ENCODE assay signal across 28 cellular contexts in the genomic region with DNA sequence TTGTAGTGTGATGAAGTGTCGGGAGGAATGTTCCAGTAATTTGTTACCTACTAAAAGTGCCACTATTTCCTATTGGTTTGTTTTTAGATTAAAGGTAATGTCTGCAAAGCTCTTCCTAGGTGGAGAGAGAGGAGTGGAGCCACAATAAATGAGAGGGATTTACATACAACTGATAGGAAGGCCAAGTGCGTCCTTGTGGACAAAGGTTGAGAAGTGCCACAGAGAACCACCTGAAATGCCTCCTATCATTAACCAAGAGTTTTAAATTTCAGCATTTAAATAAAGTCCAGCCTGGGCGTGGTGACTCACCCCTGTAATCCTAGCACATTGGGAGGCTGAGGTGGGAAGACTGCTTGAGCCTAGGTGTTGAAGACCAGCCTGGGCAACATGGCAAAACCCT.
"Had no signal": no experiment of that assay in that cellular context is flagged by ENCODE, and none has a peak within 500 bp of the region (broad histone marks: within the 10 kb centered on the region; RNA-seq: fewer than 3 reads in every experiment).

No MANE protein-coding gene starts in this region.

- H3K36me3 ChIP-seq: adrenal gland, breast epithelium, MG63 had no signal

- H3K9me3 Mint-ChIP-seq: activated naive CD8-positive, alpha-beta T cell treated with anti-CD3 and anti-CD28 coated beads, Interleukin-2, amount 10 ng/mL, durations not matched to agents 7 days and 5 days; activated T-cell treated with anti-CD3 and anti-CD28 coated beads, Interleukin-2, amount 50 U/mL, for 24 hours; T-helper 1 cell treated with Interleukin-12 subunit alpha and Interleukin-12 subunit beta and Interleukin-4 antibody, amounts not matched to agents 30 μg/mL and 1 μg/mL, for 36 hours had no signal

- H3K4me1 ChIP-seq: breast epithelium had no signal

- ATAC-seq: activated CD4-positive, CD25-positive, alpha-beta regulatory T cell treated with anti-CD3 and anti-CD28 coated beads, Interleukin-2, amount 50 U/mL, for 24 hours; activated CD8-positive, alpha-beta memory T cell treated with anti-CD3 and anti-CD28 coated beads, Interleukin-2, amount 10 ng/mL, durations not matched to agents 7 days and 5 days; SK-N-SH treated with all-trans-retinoic acid at 6 μM for 48 hours had no signal

- H3K4me3 ChIP-seq: adrenal gland, breast epithelium, MG63, SJSA1 had no signal

- H3K27me3 ChIP-seq: adrenal gland, breast epithelium, MG63, SJSA1 had no signal

- H3K27ac Mint-ChIP-seq: activated CD8-positive, alpha-beta memory T cell treated with anti-CD3 and anti-CD28 coated beads, Interleukin-2, amount 10 ng/mL, durations not matched to agents 7 days and 5 days; activated naive CD8-positive, alpha-beta T cell treated with anti-CD3 and anti-CD28 coated beads, Interleukin-2, amount 10 ng/mL, durations not matched to agents 7 days and 5 days; activated T-cell treated with anti-CD3 and anti-CD28 coated beads, Interleukin-2, amount 50 U/mL, for 24 hours; activated T-helper 1 cell treated with anti-CD3 and anti-CD28 coated beads, Interleukin-12 subunit alpha, Interleukin-12 subunit beta, Interleukin-2, Interleukin-4 antibody, amounts not matched to agents 30 ng/mL and 10 ng/mL and 1 ng/mL, durations not matched to agents 14 hours and 24 hours and 36 hours; T-helper 1 cell treated with Interleukin-12 subunit alpha and Interleukin-12 subunit beta and Interleukin-4 antibody, amounts not matched to agents 30 μg/mL and 1 μg/mL, for 36 hours had no signal

- H3K4me3 Mint-ChIP-seq: activated CD8-positive, alpha-beta memory T cell treated with anti-CD3 and anti-CD28 coated beads, Interleukin-2, amount 10 ng/mL, durations not matched to agents 7 days and 5 days; activated naive CD8-positive, alpha-beta T cell treated with anti-CD3 and anti-CD28 coated beads, Interleukin-2, amount 10 ng/mL, durations not matched to agents 7 days and 5 days; activated T-cell treated with anti-CD3 and anti-CD28 coated beads, Interleukin-2, amount 50 U/mL, for 24 hours; activated T-helper 1 cell treated with anti-CD3 and anti-CD28 coated beads, Interleukin-12 subunit alpha, Interleukin-12 subunit beta, Interleukin-2, Interleukin-4 antibody, amounts not matched to agents 30 ng/mL and 10 ng/mL and 1 ng/mL, durations not matched to agents 14 hours and 24 hours and 36 hours; T-helper 1 cell treated with Interleukin-12 subunit alpha and Interleukin-12 subunit beta and Interleukin-4 antibody, amounts not matched to agents 30 μg/mL and 1 μg/mL, for 36 hours had no signal

- H3K27ac ChIP-seq: adrenal gland, breast epithelium, SJSA1 had no signal

- H3K9me3 ChIP-seq: adrenal gland, breast epithelium, MG63, SJSA1 had no signal

- DNase-seq: activated CD4-positive, alpha-beta T cell treated with anti-CD3 and anti-CD28 coated beads for 48 hours; activated CD4-positive, alpha-beta T cell treated with anti-CD3 and anti-CD28 coated beads, Interleukin-2, amount 50 U/mL, for 48 hours; activated CD8-positive, alpha-beta memory T cell treated with anti-CD3 and anti-CD28 coated beads, Interleukin-2, amount 10 ng/mL, durations not matched to agents 7 days and 5 days; activated effector memory CD4-positive, alpha-beta T cell treated with Interleukin-2 at 50 U/mL for 16 hours; activated naive CD4-positive, alpha-beta T cell treated with Interleukin-2 at 50 U/mL for 16 hours; activated naive CD8-positive, alpha-beta T cell treated with anti-CD3 and anti-CD28 coated beads, Interleukin-2, amount 10 ng/mL, durations not matched to agents 7 days and 5 days; activated T-cell treated with anti-CD3 and anti-CD28 coated beads, Interleukin-2, amount 50 U/mL, for 24 hours; adrenal gland; anterior cingulate cortex; caudate nucleus; MG63; MV-4-11; NCI-H1092 treated with DMSO at 0.1 percent for 48 hours; NCI-H1417 treated with DMSO at 0.1 percent for 48 hours; NCI-H1694 treated with DMSO at 0.1 percent for 48 hours; NCI-H2029 treated with DMSO at 0.1 percent for 48 hours; NCI-H345; NCI-H510A; NCI-H526 treated with DMSO at 0.1 percent for 48 hours; NK-92 treated with Interleukin-12 subunit alpha and Interleukin-12 subunit beta, amount 100 ng/mL, for 24 hours; SHP77 had no signal

- H3K27me3 Mint-ChIP-seq: activated T-cell treated with anti-CD3 and anti-CD28 coated beads, Interleukin-2, amount 50 U/mL, for 24 hours had no signal

- FAIRE-seq: RCC 7860 had no signal
